In the genomic region with DNA sequence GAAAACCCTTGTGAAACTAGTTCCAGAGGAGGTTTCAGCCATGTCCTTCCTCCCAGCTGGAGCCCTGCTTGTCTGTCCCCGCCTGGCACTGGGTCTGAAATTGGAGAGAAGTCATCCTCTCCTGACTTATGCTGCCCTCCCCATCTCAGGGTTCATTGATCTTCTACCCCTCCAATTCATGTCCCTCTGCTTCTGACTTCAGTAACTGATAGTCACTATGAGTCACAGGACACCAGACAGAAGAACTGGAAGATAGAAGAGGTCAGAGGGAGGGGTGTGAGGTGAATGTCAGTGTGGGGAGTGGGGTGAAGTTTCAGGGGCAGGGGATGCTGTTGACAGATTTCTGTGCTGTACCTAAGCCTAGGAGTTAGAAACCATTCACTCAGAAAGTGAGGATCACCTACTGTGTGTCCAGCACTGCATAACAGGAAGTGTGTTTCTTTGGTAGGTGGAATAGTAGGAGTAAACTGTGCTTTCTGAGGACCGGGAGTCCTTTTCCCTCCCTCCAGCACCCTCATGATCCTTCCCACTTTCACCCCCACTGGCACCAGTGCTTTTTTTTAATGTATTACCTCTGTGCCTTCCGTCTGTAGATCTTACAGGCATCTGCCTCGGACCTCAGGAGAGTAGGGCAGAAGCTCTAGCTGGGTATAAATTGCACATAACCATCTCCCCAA, we compare ENCODE assay signal across 9 cellular contexts. TPM values are rescaled to one million over a fixed set of nuclear protein-coding genes. Genes with fewer than 3 reads are reported as not detected.
DNase-seq lines count a peak whose midpoint lies in the region; ATAC-seq and TF ChIP-seq lines count a peak whose summit lies in the region.
"Had no signal": no experiment of that assay in that cellular context is flagged by ENCODE, and none has a peak within 500 bp of the region (broad histone marks: within the 10 kb centered on the region; RNA-seq: fewer than 3 reads in every experiment).

No MANE protein-coding gene starts in this region.

- no peaks in the 10 kb centered on the region for H3K9me2 ChIP-seq in HCT116 (ENCODE audit: insufficient read depth)

- intact Hi-C loops in HCT116 (cut with micrococcal nuclease) = no loop called here
- intact Hi-C loops in spleen (cut with DNase I; ENCODE audit: low total_unique reads) = no loop called here

- H3K27me3 ChIP-seq in HCT116 (ENCODE audit: insufficient read depth, low read length) = no peaks in the 10 kb centered on the region
- H3K27me3 ChIP-seq in gastroesophageal sphincter = no peaks in the 10 kb centered on the region
- no peaks in the 10 kb centered on the region for H3K27me3 ChIP-seq in spleen (replicated peaks in 1 of 7)
- no peaks in the 10 kb centered on the region for H3K27me3 ChIP-seq in foreskin keratinocyte

- no peak for DNase-seq in HCT116 (ENCODE audit: low read depth, low spot score)
- no peak for DNase-seq in T-cell
- no peak for DNase-seq in spleen
- no peak for DNase-seq in GM10248 (ENCODE audit: extremely low spot score)
- DNase-seq in effector CD4-positive, alpha-beta T cell = no peak
- no peak for DNase-seq in COLO668 (lab: John Stamatoyannopoulos, UW; ENCODE audit: unreplicated experiment)
- DNase-seq in foreskin keratinocyte = no peak
- DNase-seq: NCI-H187 treated with DMSO at 0.1 percent for 48 hours had no signal

- peaks cover 10% of the 10 kb centered on the region for H3K79me2 ChIP-seq in HCT116 (ENCODE audit: insufficient read depth, low read length)

- H3K9me3 Mint-ChIP-seq in T-cell = no peaks in the 10 kb centered on the region

- POLR2A ChIA-PET in HCT116 (lab: Charles Lee) = no interaction called here
- POLR2A ChIA-PET in T-cell (lab: Charles Lee) = interaction anchor here in 1 of 2 donors (0.6 kb wide), 1 partner anchor 18 kb away, joined by 3 read pairs; no protein-coding TSS in a partner anchor
- POLR2A ChIA-PET in GM10248 (lab: Yijun Ruan, JAX) = no interaction called here

- RAD21 ChIA-PET in HCT116 (lab: Charles Lee; ENCODE audit: low non-redundant PET in 1 of 2, low total read pairs in 2 of 2, uncharacterized antibody in 2 of 2, unreplicated experiment in 2 of 2) = no interaction called here

- peak overlapping the region; percentile 81 to 86 for H3K4me3 ChIP-seq in HCT116 (replicated peaks in 1 of 2; ENCODE audit: low read depth in 1 of 2, low read length in 2 of 2)
- H3K4me3 ChIP-seq in gastroesophageal sphincter = peak overlapping the region in 1 of 2 donors; percentile 91
- peak overlapping the region in 3 of 8 donors; percentile 72 to 95 (median 87) for H3K4me3 ChIP-seq in spleen

- peaks cover 39% of the 10 kb centered on the region for H3K36me3 Mint-ChIP-seq in T-cell

- H2AFZ ChIP-seq in HCT116 (ENCODE audit: low read depth, low read length, poor library complexity, severe bottlenecking) = no peak overlapping the region

- 34% methylated on average over 4 of the region's 4 CpGs; no CpG with 5 or more reads in 1 of the 2 donors for WGBS in gastroesophageal sphincter (ENCODE audit: low coverage in 1 of 2), 2 donors
- WGBS in spleen, 5 donors = 51 to 72% (median 66%) methylated on average over 4 of the region's 4 CpGs

- no peaks in the 10 kb centered on the region for H4K20me1 ChIP-seq in HCT116 (ENCODE audit: insufficient read depth)

- H3K36me3 ChIP-seq in HCT116 (ENCODE audit: control insufficient read depth in 1 of 2, insufficient read depth in 2 of 2, low read length in 2 of 2) = peaks cover 8 to 12% of the 10 kb centered on the region in 2 experiments; a peak in 3 of 4 replicates
- H3K36me3 ChIP-seq in gastroesophageal sphincter = peaks cover 0 to 55% of the 10 kb centered on the region in 2 donors
- peaks cover 0 to 61% (median 42%) of the 10 kb centered on the region in 6 donors for H3K36me3 ChIP-seq in spleen

- H3K27ac Mint-ChIP-seq in T-cell = peak overlapping the region; percentile 93 to 95

- TF ChIP-seq CTCF in HCT116 (IDR thresholded peaks at IDR 0.05 in 2 of 3, conservative IDR thresholded peaks at IDR 0.05 in 1 of 3; ENCODE audit: borderline replicate concordance in 1 of 3, insufficient read depth in 1 of 3, low read depth in 2 of 3, low read length in 2 of 3) (no peak), gastroesophageal sphincter (IDR thresholded peaks at IDR 0.05) (no peak), spleen (IDR thresholded peaks at IDR 0.05 in 8 of 11, conservative IDR thresholded peaks at IDR 0.05 in 3 of 11) (no peak), GM10248 (IDR thresholded peaks at IDR 0.05; ENCODE audit: control extremely low read depth, extremely low read depth, low read depth, missing control alignments) (no peak), foreskin keratinocyte (conservative IDR thresholded peaks at IDR 0.05) (no peak)

- TF ChIP-seq EP300 in gastroesophageal sphincter (IDR thresholded peaks at IDR 0.05) = no peak

- TF ChIP-seq POLR2A in HCT116 (IDR thresholded peaks at IDR 0.05; ENCODE audit: borderline replicate concordance, extremely low read depth, insufficient read depth, insufficient read length) = no peak
- no peak for TF ChIP-seq POLR2A in gastroesophageal sphincter (IDR thresholded peaks at IDR 0.05)
- no peak for TF ChIP-seq POLR2A in spleen (IDR thresholded peaks at IDR 0.05)

- H3K9ac ChIP-seq in HCT116 (ENCODE audit: low read length) = peak overlapping the region; percentile 92; the same call in 1 of the 2 replicates

- no peaks in the 10 kb centered on the region for H3K27me3 Mint-ChIP-seq in T-cell

- ATAC-seq in HCT116 = peak; percentile 1; the same call in 1 of the 2 replicates
- ATAC-seq in T-cell (replicated peaks in 1 of 4) = no peak
- ATAC-seq in gastroesophageal sphincter = no peak
- ATAC-seq in foreskin keratinocyte = no peak

- no TSS peak for BruUV-seq in HCT116 (replicated peaks; lab: Mats Ljungman, UMichigan)

- H3K27ac ChIP-seq in HCT116 (ENCODE audit: low read depth, low read length) (no peak overlapping the region), gastroesophageal sphincter (peak overlapping the region in 3 of 4 donors; percentile 91 to 96 (median 92)), spleen (peak overlapping the region in 7 of 8 donors; percentile 90 to 97 (median 93)), foreskin keratinocyte (no peak overlapping the region)

- H3K4me1 ChIP-seq in HCT116 (ENCODE audit: control insufficient read depth in 1 of 2, insufficient read depth in 2 of 2, low read length in 2 of 2) = peaks cover 3 to 16% of the 10 kb centered on the region in 2 experiments; a peak in 2 of 4 replicates
- peaks cover 0 to 16% (median 4%) of the 10 kb centered on the region in 3 donors for H3K4me1 ChIP-seq in gastroesophageal sphincter
- H3K4me1 ChIP-seq in spleen = peaks cover 0 to 29% (median 21%) of the 10 kb centered on the region in 6 donors
- peaks cover 4% of the 10 kb centered on the region for H3K4me1 ChIP-seq in foreskin keratinocyte

- H3K4me3 Mint-ChIP-seq in T-cell = peak overlapping the region; percentile 83 to 93 (median 90)

- H3K9me3 ChIP-seq in HCT116 (ENCODE audit: control insufficient read depth in 1 of 2, insufficient read depth in 1 of 2, low read depth in 1 of 2, low read length in 2 of 2) (no peaks in the 10 kb centered on the region), gastroesophageal sphincter (no peaks in the 10 kb centered on the region), spleen (no peaks in the 10 kb centered on the region)

- CTCF ChIA-PET in HCT116 (lab: Charles Lee) = no interaction called here
- CTCF ChIA-PET in T-cell (lab: Charles Lee) = no interaction called here
- CTCF ChIA-PET in GM10248 (lab: Yijun Ruan, JAX) = no interaction called here

- peaks cover 23 to 31% (median 25%) of the 10 kb centered on the region in 3 donors for H3K4me1 Mint-ChIP-seq in T-cell

- H3K4me2 ChIP-seq in HCT116 (ENCODE audit: low read length) = peak overlapping the region; percentile 86

- no peak for TF ChIP-seq RAD21 in HCT116 (IDR thresholded peaks at IDR 0.05; ENCODE audit: low read depth)

TF ChIP-seq in HCT116, 20 proteins besides CTCF, POLR2A, EP300 and RAD21:
- no peak for TF ChIP-seq ZFX (IDR thresholded peaks at IDR 0.05)
- TF ChIP-seq FOSL1 (IDR thresholded peaks at IDR 0.05; ENCODE audit: low read depth) = no peak

RNA-seq across cellular contexts. Expression of a gene that starts 0.6 kb away (rescaled TPM):
- total RNA-seq in HCT116 (2021; ENCODE audit: unreplicated experiment) = 70.4 TPM
- 126 and 143 TPM in 2 replicates for polyA plus RNA-seq in HCT116 (2012)
- total RNA-seq in T-cell = 10 to 100 TPM; 38.4 to 64.6 (median 56.7) TPM
- total RNA-seq in gastroesophageal sphincter = 100 to 1,000 TPM in 1 of 4 donors, 10 to 100 TPM in 3; 60.7 to 137 (median 82.2) TPM
- total RNA-seq in spleen = 10 to 100 TPM; 24.3 to 59.9 (median 32.0) TPM
- polyA plus RNA-seq in spleen = 10 to 100 TPM; 77.9 to 87.8 (median 84.6) TPM
- total RNA-seq in foreskin keratinocyte = 58.5 and 60.8 TPM in 2 replicates
- 102 and 105 TPM in 2 replicates for polyA plus RNA-seq in foreskin keratinocyte

RNA-seq across cellular contexts. Expression of a gene that starts 17.6 kb away (rescaled TPM):
- total RNA-seq in HCT116 (2021; ENCODE audit: unreplicated experiment) (11.2 TPM), T-cell (10 to 100 TPM; 25.1 to 50.6 (median 29.5) TPM), gastroesophageal sphincter (10 to 100 TPM; 18.4 to 24.1 (median 22.6) TPM), spleen (10 to 100 TPM; 15.7 to 24.5 (median 18.7) TPM), foreskin keratinocyte (9.3 and 9.5 TPM in 2 replicates)
- polyA plus RNA-seq in HCT116 (2012) = 7.0 and 7.6 TPM in 2 replicates
- polyA plus RNA-seq in spleen (10 to 100 TPM in 2 of 3 donors, 1 to 10 TPM in 1; 6.9 to 12.1 (median 11.7) TPM), foreskin keratinocyte (4.8 and 5.9 TPM in 2 replicates)

Comparison
In these comparisons a context has a peak if more than half of its experiments do, and no peak if none do; other contexts are left out.
1. H3K27ac ChIP-seq: peak in gastroesophageal sphincter (3 of 4) and spleen (7 of 8); none in HCT116 (single experiment) and foreskin keratinocyte (single experiment).